ENCODE assay signal across 13 cellular contexts in genomic region chr14:94536836-94537235, GRCh38. TPM values are rescaled to one million over a fixed set of nuclear protein-coding genes. Genes with fewer than 3 reads are reported as not detected.
A peak's percentile ranks its signal among the peaks of the same experiment; 100 is the strongest.
DNase-seq lines count a peak whose midpoint lies in the region; ATAC-seq and TF ChIP-seq lines count a peak whose summit lies in the region.
"Had no signal": no experiment of that assay in that cellular context is flagged by ENCODE, and none has a peak within 500 bp of the region (broad histone marks: within the 10 kb centered on the region; RNA-seq: fewer than 3 reads in every experiment).

No MANE protein-coding gene starts in this region.

- no peak overlapping the region for H2AFZ ChIP-seq in MM.1S (ENCODE audit: low read length)

- no peaks in the 10 kb centered on the region for H3K4me1 ChIP-seq in MM.1S (ENCODE audit: low read length)

- no peaks in the 10 kb centered on the region for H3K9me3 ChIP-seq in MM.1S (replicated peaks; ENCODE audit: insufficient read depth, low read length)

- TF ChIP-seq CTCF in cardiac fibroblast (IDR thresholded peaks at IDR 0.05; ENCODE audit: low read depth, low read length): no peak
- TF ChIP-seq CTCF in progenitor cell of endocrine pancreas (IDR thresholded peaks at IDR 0.05; ENCODE audit: unreplicated experiment): peak; percentile 21
- no peak for TF ChIP-seq CTCF in MM.1S (IDR thresholded peaks at IDR 0.05; ENCODE audit: low read length)

- H3K36me3 ChIP-seq in MM.1S (replicated peaks; ENCODE audit: insufficient read depth, low read length): no peaks in the 10 kb centered on the region

- H3K9me3 Mint-ChIP-seq in progenitor cell of endocrine pancreas (ENCODE audit: low read depth): no peaks in the 10 kb centered on the region

- DNase-seq in DMS53 (lab: John Stamatoyannopoulos, UW): peak; percentile 19
- no peak for DNase-seq in DMS53 treated with DMSO at 0.1 percent for 48 hours (lab: John Stamatoyannopoulos, UW; ENCODE audit: unreplicated experiment)
- peak; percentile 59 for DNase-seq in NCI-H1694 (lab: John Stamatoyannopoulos, UW)
- DNase-seq in cardiac fibroblast (ENCODE audit: low read depth in 2 of 2): peak; percentile 12 to 51
- no peak for DNase-seq in progenitor cell of endocrine pancreas (ENCODE audit: low spot score, unreplicated experiment)
- DNase-seq in MM.1S: no peak
- DNase-seq in T1000 (lab: John Stamatoyannopoulos, UW): no peak
- DNase-seq: activated CD4-positive, CD25-positive, alpha-beta regulatory T cell treated with anti-CD3 and anti-CD28 coated beads, Interleukin-2, amount 50 U/mL, for 72 hours had no signal

- no peak overlapping the region for H3K4me2 ChIP-seq in MM.1S (ENCODE audit: low read depth, low read length)

- no peak overlapping the region for H3K27ac Mint-ChIP-seq in progenitor cell of endocrine pancreas
- H3K27ac Mint-ChIP-seq: mesothelial cell of epicardium had no signal

- no peaks in the 10 kb centered on the region for H4K20me1 ChIP-seq in MM.1S (ENCODE audit: insufficient read depth, low read length)

- no peaks in the 10 kb centered on the region for H3K9me2 ChIP-seq in MM.1S (replicated peaks; ENCODE audit: insufficient read depth, low read length)

- no peak overlapping the region for H3K27ac ChIP-seq in MM.1S (ENCODE audit: low read length)

- peaks cover 5% of the 10 kb centered on the region for H3K4me1 Mint-ChIP-seq in progenitor cell of endocrine pancreas (ENCODE audit: low read depth)
- H3K4me1 Mint-ChIP-seq: mesothelial cell of epicardium had no signal

- no peaks in the 10 kb centered on the region for H3K79me2 ChIP-seq in MM.1S (ENCODE audit: low read length)

- H3K4me3 Mint-ChIP-seq in progenitor cell of endocrine pancreas (ENCODE audit: low read depth): no peak overlapping the region
- H3K4me3 Mint-ChIP-seq: mesothelial cell of epicardium had no signal

- H3K4me3 ChIP-seq in cardiac fibroblast (replicated peaks in 1 of 2; ENCODE audit: low read depth in 2 of 2, low read length in 2 of 2): no peak overlapping the region
- H3K4me3 ChIP-seq in MM.1S (ENCODE audit: low read length): no peak overlapping the region

- H3F3A ChIP-seq in MM.1S (ENCODE audit: insufficient read depth, low read length): no peaks in the 10 kb centered on the region

- H3K27me3 Mint-ChIP-seq in progenitor cell of endocrine pancreas: peaks cover 17% of the 10 kb centered on the region

- no peak for ATAC-seq in HG03135 (IDR thresholded peaks at IDR 0.05; ENCODE audit: unreplicated experiment)

- no peak overlapping the region for H3K9ac ChIP-seq in MM.1S (ENCODE audit: low read length)

- H3K36me3 Mint-ChIP-seq in progenitor cell of endocrine pancreas (ENCODE audit: insufficient read depth): no peaks in the 10 kb centered on the region
- H3K36me3 Mint-ChIP-seq: mesothelial cell of epicardium had no signal

- no peaks in the 10 kb centered on the region for H3K27me3 ChIP-seq in MM.1S (replicated peaks; ENCODE audit: insufficient read depth, low read length)

RNA-seq across cellular contexts. Expression of gene SERPINA4, which starts 24.4 kb away (rescaled TPM):
- total RNA-seq in progenitor cell of endocrine pancreas: 5.9 and 7.3 TPM in 2 replicates
- total RNA-seq: A172, G401, mesothelial cell of epicardium, urinary bladder had no signal

RNA-seq across cellular contexts. Expression of gene SERPINA12, which starts 27.6 kb away (rescaled TPM):
- total RNA-seq in progenitor cell of endocrine pancreas: not detected in 2 replicates
- total RNA-seq: A172, G401, mesothelial cell of epicardium, urinary bladder had no signal

RNA-seq across cellular contexts. Expression of gene SERPINA5, which starts 44.4 kb away (rescaled TPM):
- total RNA-seq in progenitor cell of endocrine pancreas: 37.7 and 39.5 TPM in 2 replicates
- total RNA-seq: A172, G401 had no signal

Comparison
In these comparisons a context has a peak if more than half of its experiments do, and no peak if none do; other contexts are left out.
1. DNase-seq: peak in DMS53 (single experiment), NCI-H1694 (single experiment) and cardiac fibroblast (2 of 2); none in DMS53 treated with DMSO at 0.1 percent for 48 hours (single experiment), progenitor cell of endocrine pancreas (single experiment), MM.1S (single experiment) and T1000 (single experiment).